Comparison of ENCODE assay signal across 1 cellular context in the genomic region with DNA sequence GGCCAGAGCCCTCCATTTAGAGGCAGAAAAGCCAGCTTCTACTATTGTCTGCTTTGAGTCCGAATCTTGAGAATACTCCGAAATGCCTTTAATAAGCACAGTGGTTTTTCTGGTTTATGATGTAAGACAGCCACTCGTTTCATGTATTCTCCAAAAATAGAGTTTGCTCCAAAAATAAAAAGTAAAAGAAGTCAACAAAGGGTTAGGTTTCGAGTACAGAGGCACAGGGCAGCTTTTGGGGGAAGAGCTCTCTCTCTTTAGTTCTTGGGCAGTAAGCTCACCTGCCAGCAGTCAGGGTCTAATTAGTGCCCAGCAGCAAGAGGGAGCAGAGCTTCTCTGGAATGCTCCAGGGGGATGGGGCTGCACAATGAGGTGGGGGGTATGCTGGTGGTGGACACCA.
TF ChIP-seq lines count a peak whose summit lies in the region.

No MANE protein-coding gene starts in this region.

TF ChIP-seq in GM23338, 12 proteins besides CTCF, POLR2A, EP300 and RAD21 (continued from another document):
- TF ChIP-seq, protein P1, sequence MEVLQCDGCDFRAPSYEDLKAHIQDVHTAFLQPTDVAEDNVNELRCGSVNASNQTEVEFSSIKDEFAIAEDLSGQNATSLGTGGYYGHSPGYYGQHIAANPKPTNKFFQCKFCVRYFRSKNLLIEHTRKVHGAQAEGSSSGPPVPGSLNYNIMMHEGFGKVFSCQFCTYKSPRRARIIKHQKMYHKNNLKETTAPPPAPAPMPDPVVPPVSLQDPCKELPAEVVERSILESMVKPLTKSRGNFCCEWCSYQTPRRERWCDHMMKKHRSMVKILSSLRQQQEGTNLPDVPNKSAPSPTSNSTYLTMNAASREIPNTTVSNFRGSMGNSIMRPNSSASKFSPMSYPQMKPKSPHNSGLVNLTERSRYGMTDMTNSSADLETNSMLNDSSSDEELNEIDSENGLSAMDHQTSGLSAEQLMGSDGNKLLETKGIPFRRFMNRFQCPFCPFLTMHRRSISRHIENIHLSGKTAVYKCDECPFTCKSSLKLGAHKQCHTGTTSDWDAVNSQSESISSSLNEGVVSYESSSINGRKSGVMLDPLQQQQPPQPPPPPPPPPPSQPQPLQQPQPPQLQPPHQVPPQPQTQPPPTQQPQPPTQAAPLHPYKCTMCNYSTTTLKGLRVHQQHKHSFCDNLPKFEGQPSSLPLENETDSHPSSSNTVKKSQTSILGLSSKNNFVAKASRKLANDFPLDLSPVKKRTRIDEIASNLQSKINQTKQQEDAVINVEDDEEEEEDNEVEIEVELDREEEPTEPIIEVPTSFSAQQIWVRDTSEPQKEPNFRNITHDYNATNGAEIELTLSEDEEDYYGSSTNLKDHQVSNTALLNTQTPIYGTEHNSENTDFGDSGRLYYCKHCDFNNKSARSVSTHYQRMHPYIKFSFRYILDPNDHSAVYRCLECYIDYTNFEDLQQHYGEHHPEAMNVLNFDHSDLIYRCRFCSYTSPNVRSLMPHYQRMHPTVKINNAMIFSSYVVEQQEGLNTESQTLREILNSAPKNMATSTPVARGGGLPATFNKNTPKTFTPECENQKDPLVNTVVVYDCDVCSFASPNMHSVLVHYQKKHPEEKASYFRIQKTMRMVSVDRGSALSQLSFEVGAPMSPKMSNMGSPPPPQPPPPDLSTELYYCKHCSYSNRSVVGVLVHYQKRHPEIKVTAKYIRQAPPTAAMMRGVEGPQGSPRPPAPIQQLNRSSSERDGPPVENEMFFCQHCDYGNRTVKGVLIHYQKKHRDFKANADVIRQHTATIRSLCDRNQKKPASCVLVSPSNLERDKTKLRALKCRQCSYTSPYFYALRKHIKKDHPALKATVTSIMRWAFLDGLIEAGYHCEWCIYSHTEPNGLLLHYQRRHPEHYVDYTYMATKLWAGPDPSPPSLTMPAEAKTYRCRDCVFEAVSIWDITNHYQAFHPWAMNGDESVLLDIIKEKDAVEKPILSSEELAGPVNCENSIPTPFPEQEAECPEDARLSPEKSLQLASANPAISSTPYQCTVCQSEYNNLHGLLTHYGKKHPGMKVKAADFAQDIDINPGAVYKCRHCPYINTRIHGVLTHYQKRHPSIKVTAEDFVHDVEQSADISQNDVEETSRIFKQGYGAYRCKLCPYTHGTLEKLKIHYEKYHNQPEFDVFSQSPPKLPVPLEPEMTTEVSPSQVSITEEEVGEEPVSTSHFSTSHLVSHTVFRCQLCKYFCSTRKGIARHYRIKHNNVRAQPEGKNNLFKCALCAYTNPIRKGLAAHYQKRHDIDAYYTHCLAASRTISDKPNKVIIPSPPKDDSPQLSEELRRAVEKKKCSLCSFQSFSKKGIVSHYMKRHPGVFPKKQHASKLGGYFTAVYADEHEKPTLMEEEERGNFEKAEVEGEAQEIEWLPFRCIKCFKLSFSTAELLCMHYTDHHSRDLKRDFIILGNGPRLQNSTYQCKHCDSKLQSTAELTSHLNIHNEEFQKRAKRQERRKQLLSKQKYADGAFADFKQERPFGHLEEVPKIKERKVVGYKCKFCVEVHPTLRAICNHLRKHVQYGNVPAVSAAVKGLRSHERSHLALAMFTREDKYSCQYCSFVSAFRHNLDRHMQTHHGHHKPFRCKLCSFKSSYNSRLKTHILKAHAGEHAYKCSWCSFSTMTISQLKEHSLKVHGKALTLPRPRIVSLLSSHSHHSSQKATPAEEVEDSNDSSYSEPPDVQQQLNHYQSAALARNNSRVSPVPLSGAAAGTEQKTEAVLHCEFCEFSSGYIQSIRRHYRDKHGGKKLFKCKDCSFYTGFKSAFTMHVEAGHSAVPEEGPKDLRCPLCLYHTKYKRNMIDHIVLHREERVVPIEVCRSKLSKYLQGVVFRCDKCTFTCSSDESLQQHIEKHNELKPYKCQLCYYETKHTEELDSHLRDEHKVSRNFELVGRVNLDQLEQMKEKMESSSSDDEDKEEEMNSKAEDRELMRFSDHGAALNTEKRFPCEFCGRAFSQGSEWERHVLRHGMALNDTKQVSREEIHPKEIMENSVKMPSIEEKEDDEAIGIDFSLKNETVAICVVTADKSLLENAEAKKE (CRISPR knock-in tag; IDR thresholded peaks at IDR 0.05): no peak
- no peak for TF ChIP-seq NANOG (IDR thresholded peaks at IDR 0.05; ENCODE audit: borderline replicate concordance)
- no peak for TF ChIP-seq CREB1 (CRISPR knock-in tag; IDR thresholded peaks at IDR 0.05; ENCODE audit: low read depth)
- TF ChIP-seq ZNF114 (CRISPR knock-in tag; IDR thresholded peaks at IDR 0.05): no peak
- no peak for TF ChIP-seq ZNF331 (CRISPR knock-in tag; IDR thresholded peaks at IDR 0.05; ENCODE audit: low read depth)
- no peak for TF ChIP-seq EZH2 (IDR thresholded peaks at IDR 0.05; ENCODE audit: low read depth, unreplicated experiment)
- TF ChIP-seq, protein P2, sequence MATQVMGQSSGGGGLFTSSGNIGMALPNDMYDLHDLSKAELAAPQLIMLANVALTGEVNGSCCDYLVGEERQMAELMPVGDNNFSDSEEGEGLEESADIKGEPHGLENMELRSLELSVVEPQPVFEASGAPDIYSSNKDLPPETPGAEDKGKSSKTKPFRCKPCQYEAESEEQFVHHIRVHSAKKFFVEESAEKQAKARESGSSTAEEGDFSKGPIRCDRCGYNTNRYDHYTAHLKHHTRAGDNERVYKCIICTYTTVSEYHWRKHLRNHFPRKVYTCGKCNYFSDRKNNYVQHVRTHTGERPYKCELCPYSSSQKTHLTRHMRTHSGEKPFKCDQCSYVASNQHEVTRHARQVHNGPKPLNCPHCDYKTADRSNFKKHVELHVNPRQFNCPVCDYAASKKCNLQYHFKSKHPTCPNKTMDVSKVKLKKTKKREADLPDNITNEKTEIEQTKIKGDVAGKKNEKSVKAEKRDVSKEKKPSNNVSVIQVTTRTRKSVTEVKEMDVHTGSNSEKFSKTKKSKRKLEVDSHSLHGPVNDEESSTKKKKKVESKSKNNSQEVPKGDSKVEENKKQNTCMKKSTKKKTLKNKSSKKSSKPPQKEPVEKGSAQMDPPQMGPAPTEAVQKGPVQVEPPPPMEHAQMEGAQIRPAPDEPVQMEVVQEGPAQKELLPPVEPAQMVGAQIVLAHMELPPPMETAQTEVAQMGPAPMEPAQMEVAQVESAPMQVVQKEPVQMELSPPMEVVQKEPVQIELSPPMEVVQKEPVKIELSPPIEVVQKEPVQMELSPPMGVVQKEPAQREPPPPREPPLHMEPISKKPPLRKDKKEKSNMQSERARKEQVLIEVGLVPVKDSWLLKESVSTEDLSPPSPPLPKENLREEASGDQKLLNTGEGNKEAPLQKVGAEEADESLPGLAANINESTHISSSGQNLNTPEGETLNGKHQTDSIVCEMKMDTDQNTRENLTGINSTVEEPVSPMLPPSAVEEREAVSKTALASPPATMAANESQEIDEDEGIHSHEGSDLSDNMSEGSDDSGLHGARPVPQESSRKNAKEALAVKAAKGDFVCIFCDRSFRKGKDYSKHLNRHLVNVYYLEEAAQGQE (IDR thresholded peaks at IDR 0.05; ENCODE audit: unreplicated experiment): no peak
- no peak for TF ChIP-seq POLR2AphosphoS5 (IDR thresholded peaks at IDR 0.05; ENCODE audit: low read depth)
- no peak for TF ChIP-seq JUNB (IDR thresholded peaks at IDR 0.05; ENCODE audit: unreplicated experiment)
- no peak for TF ChIP-seq STAT1 (IDR thresholded peaks at IDR 0.05; ENCODE audit: unreplicated experiment)
TF ChIP-seq in GM23338: peak in this region for 0.
